Comparison of ENCODE assay signal across 1 cellular context in the genomic region with DNA sequence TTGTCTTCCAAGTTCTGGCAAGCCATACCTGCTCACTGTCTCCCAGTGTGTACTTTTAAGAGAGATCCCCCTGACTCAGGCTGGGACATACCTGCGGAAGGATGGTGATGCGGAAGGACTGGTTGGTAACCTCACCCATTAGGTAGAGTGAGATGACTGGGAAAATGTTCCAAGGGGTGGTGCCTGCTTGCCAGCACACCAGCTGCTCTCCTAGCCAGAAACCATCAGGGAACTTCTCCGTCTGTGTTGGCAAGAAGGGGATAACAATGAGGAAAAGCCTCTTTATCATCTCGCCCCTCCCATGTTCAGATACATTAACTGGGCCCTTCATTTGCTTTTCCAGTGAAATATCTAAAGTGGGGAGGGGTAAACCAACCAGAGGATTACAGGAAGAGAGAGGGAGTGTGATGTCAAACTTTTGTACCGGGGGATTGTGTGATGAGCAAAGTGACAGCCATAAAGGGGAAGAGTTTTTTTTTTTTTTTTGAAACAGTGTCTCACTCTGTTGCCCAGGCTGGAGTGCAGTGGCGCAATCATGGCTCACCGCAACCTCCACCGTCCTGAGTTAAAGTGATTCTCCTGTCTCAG.
TF ChIP-seq lines count a peak whose summit lies in the region.

Gene BACE1-AS (plus strand): TSS at position 538 of the 588 bp plus-strand sequence.

TF ChIP-seq in GM23338, 12 proteins besides CTCF, POLR2A, EP300 and RAD21 (continued from another document):
- no peak for TF ChIP-seq ZNF331 (CRISPR knock-in tag; IDR thresholded peaks at IDR 0.05; ENCODE audit: low read depth)
- no peak for TF ChIP-seq STAT1 (IDR thresholded peaks at IDR 0.05; ENCODE audit: unreplicated experiment)
- no peak for TF ChIP-seq POLR2AphosphoS5 (IDR thresholded peaks at IDR 0.05; ENCODE audit: low read depth)
- TF ChIP-seq CREB1 (CRISPR knock-in tag; IDR thresholded peaks at IDR 0.05; ENCODE audit: low read depth): no peak
- no peak for TF ChIP-seq EZH2phosphoT487 (IDR thresholded peaks at IDR 0.05; ENCODE audit: unreplicated experiment)
